ENCODE assay signal across 11 cellular contexts in genomic region chr6:127793396-127793795, GRCh38.
"Had no signal": no experiment of that assay in that cellular context is flagged by ENCODE, and none has a peak within 500 bp of the region (broad histone marks: within the 10 kb centered on the region; RNA-seq: fewer than 3 reads in every experiment).

No MANE protein-coding gene starts in this region.

- ATAC-seq: activated CD4-positive, CD25-positive, alpha-beta regulatory T cell treated with anti-CD3 and anti-CD28 coated beads, Interleukin-2, amount 50 U/mL, for 24 hours; esophagus mucosa had no signal

- H3K27ac ChIP-seq: breast epithelium, neutrophil had no signal

- DNase-seq: activated gamma-delta T cell treated with Interleukin-2 at 50 U/mL for 16 hours; activated T-cell treated with anti-CD3 and anti-CD28 coated beads, Interleukin-2, amount 50 U/mL, for 48 hours; aorta; kidney glomerular epithelial cell; stimulated activated CD4-positive, alpha-beta T cell treated with anti-CD3 and anti-CD28 coated beads, Interleukin-15, amount 100 ng/mL, for 24 hours; stimulated activated CD4-positive, alpha-beta T cell treated with anti-CD3 and anti-CD28 coated beads, Interleukin-4, amount 100 ng/mL, for 24 hours; trophoblast cell had no signal
